ENCODE assay signal across 10 cellular contexts in the genomic region with DNA sequence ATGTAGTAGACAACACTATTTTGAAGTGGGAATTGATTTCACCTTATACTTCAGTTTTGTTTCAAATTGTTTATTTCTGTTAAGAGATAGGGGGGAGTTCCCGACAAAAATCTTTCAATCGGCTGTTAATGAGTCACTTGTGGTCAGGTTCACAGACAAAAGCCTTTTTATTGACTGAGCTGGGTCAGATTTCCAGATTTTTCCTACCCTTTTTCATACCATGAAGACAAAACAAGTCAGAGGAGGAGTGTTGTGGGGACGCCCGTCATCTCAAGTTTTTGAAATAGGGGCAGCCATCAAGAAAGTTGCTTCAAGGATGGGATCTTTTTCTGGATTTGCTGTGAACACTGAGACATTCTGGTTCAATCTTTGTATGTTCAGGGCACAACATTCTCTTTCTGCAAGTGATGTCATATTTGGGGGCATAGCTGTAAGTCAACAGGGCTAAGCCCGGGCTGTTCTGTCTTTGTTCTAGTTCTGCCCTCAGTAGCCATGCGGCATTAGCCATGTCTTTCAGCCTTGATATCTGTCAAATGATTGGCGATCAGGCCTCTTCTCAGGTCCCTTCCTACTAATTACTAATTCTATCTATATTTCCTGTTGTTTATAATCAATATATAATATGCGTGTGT.
DNase-seq lines count a peak whose midpoint lies in the region; ATAC-seq and TF ChIP-seq lines count a peak whose summit lies in the region.
"Had no signal": no experiment of that assay in that cellular context is flagged by ENCODE, and none has a peak within 500 bp of the region (broad histone marks: within the 10 kb centered on the region; RNA-seq: fewer than 3 reads in every experiment).

No MANE protein-coding gene starts in this region.

- no peak overlapping the region for H3K4ac ChIP-seq in trophoblast cell (ENCODE audit: low read depth, low read length)

- H2BK12ac ChIP-seq in trophoblast cell (ENCODE audit: low read length) = peak overlapping the region; percentile 84

- no peak for TF ChIP-seq CTCF in epithelial cell of esophagus (IDR thresholded peaks at IDR 0.05; ENCODE audit: insufficient read depth, low read depth, low read length, missing control alignments)

- H3K27ac ChIP-seq in trophoblast cell (ENCODE audit: low read depth, low read length) = no peak overlapping the region
- H3K27ac ChIP-seq: esophagus muscularis mucosa, Peyer's patch had no signal

- H3K27me3 ChIP-seq in trophoblast cell (ENCODE audit: insufficient read depth, low read length) = no peaks in the 10 kb centered on the region
- H3K27me3 ChIP-seq: esophagus muscularis mucosa, Peyer's patch had no signal

- H3K4me1 ChIP-seq in trophoblast cell (ENCODE audit: control insufficient read depth in 1 of 2, insufficient read depth in 2 of 2, low read length in 2 of 2) = peaks cover 12 to 17% of the 10 kb centered on the region in 2 experiments

- H3K18ac ChIP-seq in trophoblast cell (ENCODE audit: low read length) = no peak overlapping the region

- DNase-seq in NCI-H2107 treated with DMSO at 0.1 percent for 48 hours (lab: John Stamatoyannopoulos, UW; ENCODE audit: unreplicated experiment) = peak; percentile 86
- peak; percentile 81 for DNase-seq in epithelial cell of esophagus (ENCODE audit: low read depth)
- DNase-seq in trophoblast cell = no peak
- DNase-seq in ecto neural progenitor cell (ENCODE audit: low spot score) = no peak
- no peak for DNase-seq in stimulated activated naive CD4-positive, alpha-beta T cell treated with Interleukin-2 at 50 U/mL for 16 hours (lab: John Stamatoyannopoulos, UW)
- DNase-seq in DMS114 treated with DMSO at 0.1 percent for 48 hours (lab: John Stamatoyannopoulos, UW; ENCODE audit: unreplicated experiment) = no peak
- DNase-seq: MV-4-11, Peyer's patch had no signal

- H2AK5ac ChIP-seq in trophoblast cell (ENCODE audit: low read length) = no peak overlapping the region

- peak overlapping the region; percentile 26 for H4K8ac ChIP-seq in trophoblast cell (ENCODE audit: low read depth, low read length)

- no peaks in the 10 kb centered on the region for H3K79me2 ChIP-seq in trophoblast cell (ENCODE audit: control insufficient read depth, insufficient read depth, low read length, poor library complexity)

- H3K79me1 ChIP-seq in trophoblast cell (ENCODE audit: low read length) = peaks cover 16% of the 10 kb centered on the region

- H3K9ac ChIP-seq in trophoblast cell (ENCODE audit: low read length) = no peak overlapping the region

- H3K4me3 ChIP-seq in epithelial cell of esophagus (ENCODE audit: low read length) (no peak overlapping the region), trophoblast cell (ENCODE audit: low read depth, low read length) (no peak overlapping the region)
- H3K4me3 ChIP-seq: esophagus muscularis mucosa, Peyer's patch had no signal

- no peaks in the 10 kb centered on the region for H3K9me3 ChIP-seq in trophoblast cell (ENCODE audit: insufficient read depth, low read depth, low read length)
- H3K9me3 ChIP-seq: esophagus muscularis mucosa, Peyer's patch had no signal

- H3K23ac ChIP-seq in trophoblast cell (ENCODE audit: low read length) = no peak overlapping the region

- H3K4me2 ChIP-seq in trophoblast cell (ENCODE audit: low read length) = no peak overlapping the region

- H2AFZ ChIP-seq in trophoblast cell (ENCODE audit: insufficient read depth, low read length, poor library complexity) = no peak overlapping the region

- H4K12ac ChIP-seq in trophoblast cell (ENCODE audit: low read depth, low read length) = no peak overlapping the region

- no peaks in the 10 kb centered on the region for H3K36me3 ChIP-seq in trophoblast cell (ENCODE audit: control insufficient read depth in 1 of 2, insufficient read depth in 2 of 2, low read length in 2 of 2)
- H3K36me3 ChIP-seq: esophagus muscularis mucosa, Peyer's patch had no signal

- peak overlapping the region; percentile 67 for H3K14ac ChIP-seq in trophoblast cell (ENCODE audit: low read length)

- no CpG with 5 or more reads among the region's 8 CpGs for WGBS in trophoblast cell (ENCODE audit: extremely low coverage, insufficient coverage, insufficient read length)

- H2BK120ac ChIP-seq in trophoblast cell (ENCODE audit: insufficient read depth, low read length, poor library complexity) = peak overlapping the region; percentile 80

- ATAC-seq in GM19463 (IDR thresholded peaks at IDR 0.05; ENCODE audit: unreplicated experiment) = peak; percentile 51

- peak overlapping the region; percentile 89 for H4K91ac ChIP-seq in trophoblast cell (ENCODE audit: low read depth, low read length)

- H2BK5ac ChIP-seq in trophoblast cell (ENCODE audit: low read depth, low read length, poor library complexity) = peak overlapping the region; percentile 88

Comparison
In these comparisons a context has a peak if more than half of its experiments do, and no peak if none do; other contexts are left out.
1. DNase-seq: peak in NCI-H2107 treated with DMSO at 0.1 percent for 48 hours (single experiment) and epithelial cell of esophagus (single experiment); none in trophoblast cell (0 of 2), ecto neural progenitor cell (single experiment), stimulated activated naive CD4-positive, alpha-beta T cell treated with Interleukin-2 at 50 U/mL for 16 hours (single experiment) and DMS114 treated with DMSO at 0.1 percent for 48 hours (single experiment).